9 cellular contexts compared by ENCODE assay signal in genomic region chr20:50913976-50914375, GRCh38. TPM values are rescaled to one million over a fixed set of nuclear protein-coding genes. Genes with fewer than 3 reads are reported as not detected.
A peak's percentile ranks its signal among the peaks of the same experiment; 100 is the strongest.
DNase-seq lines count a peak whose midpoint lies in the region; ATAC-seq and FAIRE-seq lines count a peak whose summit lies in the region.
"Had no signal": no experiment of that assay in that cellular context is flagged by ENCODE, and none has a peak within 500 bp of the region (broad histone marks: within the 10 kb centered on the region; RNA-seq: fewer than 3 reads in every experiment).

No MANE protein-coding gene starts in this region.

- ATAC-seq in HG03095 (IDR thresholded peaks at IDR 0.05; ENCODE audit: unreplicated experiment) = no peak

- peak overlapping the region; percentile 85 for H3K27ac Mint-ChIP-seq in activated naive CD8-positive, alpha-beta T cell treated with anti-CD3 and anti-CD28 coated beads for 36 hours

- peak; percentile 98 for FAIRE-seq in HTR-8/SVneo (lab: Jason Lieb, UNC)

- H3K4me3 Mint-ChIP-seq in activated naive CD8-positive, alpha-beta T cell treated with anti-CD3 and anti-CD28 coated beads for 36 hours = no peak overlapping the region
- H3K4me3 Mint-ChIP-seq: brain had no signal

- H3K9me3 Mint-ChIP-seq in activated naive CD8-positive, alpha-beta T cell treated with anti-CD3 and anti-CD28 coated beads for 36 hours = no peaks in the 10 kb centered on the region
- H3K9me3 Mint-ChIP-seq: brain had no signal

- DNase-seq in Daoy (ENCODE audit: low read depth) = peak; percentile 70
- peak; percentile 82 for DNase-seq in HTR-8/SVneo (ENCODE audit: insufficient read length, low spot score)
- peak; percentile 30 for DNase-seq in activated naive CD8-positive, alpha-beta T cell treated with anti-CD3 and anti-CD28 coated beads for 36 hours
- peak; percentile 77 for DNase-seq in myocyte (ENCODE audit: low read depth)
- DNase-seq in NCI-H1417 treated with DMSO at 0.1 percent for 48 hours (lab: John Stamatoyannopoulos, UW) = no peak
- no peak for DNase-seq in HuH-7.5 (ENCODE audit: low spot score)
- DNase-seq: right lobe of liver had no signal

- H3K36me3 Mint-ChIP-seq in activated naive CD8-positive, alpha-beta T cell treated with anti-CD3 and anti-CD28 coated beads for 36 hours = peaks cover 53% of the 10 kb centered on the region

- H3K4me1 Mint-ChIP-seq in activated naive CD8-positive, alpha-beta T cell treated with anti-CD3 and anti-CD28 coated beads for 36 hours = peaks cover 79% of the 10 kb centered on the region

- H3K27me3 Mint-ChIP-seq in activated naive CD8-positive, alpha-beta T cell treated with anti-CD3 and anti-CD28 coated beads for 36 hours = no peaks in the 10 kb centered on the region
- H3K27me3 Mint-ChIP-seq: brain had no signal

RNA-seq across cellular contexts. Expression of gene ADNP, which starts 17.3 kb away (rescaled TPM):
- 14.7 and 15.1 TPM in 2 replicates for total RNA-seq in Daoy (2014; rRNA removed; shearing (Covaris generic))
- total RNA-seq in activated naive CD8-positive, alpha-beta T cell treated with anti-CD3 and anti-CD28 coated beads for 36 hours = 10 to 100 TPM; 73.0 to 80.7 TPM
- total RNA-seq in myocyte = 17.5 and 22.5 TPM in 2 replicates
- 26.9 TPM for polyA plus RNA-seq in myocyte (2012)

RNA-seq across cellular contexts. Expression of gene DPM1, which starts 44.4 kb away (rescaled TPM):
- 133 and 153 TPM in 2 replicates for total RNA-seq in Daoy (2014; rRNA removed; shearing (Covaris generic))
- 10 to 100 TPM; 84.6 to 88.1 TPM for total RNA-seq in activated naive CD8-positive, alpha-beta T cell treated with anti-CD3 and anti-CD28 coated beads for 36 hours
- 64.1 and 80.0 TPM in 2 replicates for total RNA-seq in myocyte
- 40.0 TPM for polyA plus RNA-seq in myocyte (2012)

RNA-seq across cellular contexts. Expression of gene MOCS3, which starts 44.6 kb away (rescaled TPM):
- total RNA-seq in Daoy (2014; rRNA removed; shearing (Covaris generic)) = 7.4 TPM in 2 replicates
- total RNA-seq in activated naive CD8-positive, alpha-beta T cell treated with anti-CD3 and anti-CD28 coated beads for 36 hours = 1 to 10 TPM; 7.8 TPM
- total RNA-seq in myocyte = 7.9 and 8.3 TPM in 2 replicates
- 3.7 TPM for polyA plus RNA-seq in myocyte (2012)

Comparison
In these comparisons a context has a peak if more than half of its experiments do, and no peak if none do; other contexts are left out.
1. DNase-seq: peak in Daoy (single experiment), HTR-8/SVneo (single experiment), activated naive CD8-positive, alpha-beta T cell treated with anti-CD3 and anti-CD28 coated beads for 36 hours (single experiment) and myocyte (single experiment); none in NCI-H1417 treated with DMSO at 0.1 percent for 48 hours (single experiment) and HuH-7.5 (single experiment).